8 cellular contexts compared by ENCODE assay signal in genomic region chr10:1420663-1421362, GRCh38.
A peak's percentile ranks its signal among the peaks of the same experiment; 100 is the strongest.
DNase-seq lines count a peak whose midpoint lies in the region; ATAC-seq, FAIRE-seq and TF ChIP-seq lines count a peak whose summit lies in the region.

No MANE protein-coding gene starts in this region.

- H3K27ac Mint-ChIP-seq in stimulated activated naive B cell treated with anti-CD40 and anti-IgM and Interleukin-4, amounts not matched to agents 10 μg/mL and 1 μg/mL and 100 μg/mL, for 72 hours: no peak overlapping the region

- H3K4me3 Mint-ChIP-seq in stimulated activated naive B cell treated with anti-CD40 and anti-IgM and Interleukin-4, amounts not matched to agents 10 μg/mL and 1 μg/mL and 100 μg/mL, for 72 hours: peak overlapping the region; percentile 11 to 51

- no peaks in the 10 kb centered on the region for H3K36me3 Mint-ChIP-seq in stimulated activated naive B cell treated with anti-CD40 and anti-IgM and Interleukin-4, amounts not matched to agents 10 μg/mL and 1 μg/mL and 100 μg/mL, for 72 hours

- TF ChIP-seq CTCF in coronary artery (IDR thresholded peaks at IDR 0.05): no peak

- DNase-seq in CD1c-positive myeloid dendritic cell (ENCODE audit: extremely low spot score): peak; percentile 43
- DNase-seq in GM19239 (ENCODE audit: insufficient read length, low spot score): peak; percentile 70
- peak; percentile 57 for DNase-seq in NCI-H2196 treated with DMSO at 0.1 percent for 48 hours (lab: John Stamatoyannopoulos, UW; ENCODE audit: unreplicated experiment)
- DNase-seq in activated CD4-positive, alpha-beta T cell treated with anti-CD3 and anti-CD28 coated beads for 24 hours (ENCODE audit: low read depth in 2 of 2): peak; percentile 33 to 63
- peak; percentile 53 for DNase-seq in coronary artery (ENCODE audit: low spot score)
- peak; percentile 35 for DNase-seq in midbrain (lab: John Stamatoyannopoulos, UW)
- peak; percentile 72 for DNase-seq in stimulated activated naive B cell treated with anti-CD40 and anti-IgM and Interleukin-4, amounts not matched to agents 10 μg/mL and 1 μg/mL and 100 μg/mL, for 72 hours

- H3K27me3 Mint-ChIP-seq in stimulated activated naive B cell treated with anti-CD40 and anti-IgM and Interleukin-4, amounts not matched to agents 10 μg/mL and 1 μg/mL and 100 μg/mL, for 72 hours: peaks cover 27% of the 10 kb centered on the region in 2 donors

- peaks cover 48 to 51% of the 10 kb centered on the region in 2 donors for H3K4me1 Mint-ChIP-seq in stimulated activated naive B cell treated with anti-CD40 and anti-IgM and Interleukin-4, amounts not matched to agents 10 μg/mL and 1 μg/mL and 100 μg/mL, for 72 hours

- H3K9me3 Mint-ChIP-seq in stimulated activated naive B cell treated with anti-CD40 and anti-IgM and Interleukin-4, amounts not matched to agents 10 μg/mL and 1 μg/mL and 100 μg/mL, for 72 hours: no peaks in the 10 kb centered on the region

- no peak overlapping the region for H3K27ac ChIP-seq in coronary artery

- FAIRE-seq in GM19239 (lab: Jason Lieb, UNC): peak; percentile 95

- ATAC-seq in HG03280 (IDR thresholded peaks at IDR 0.05; ENCODE audit: unreplicated experiment): peak; percentile 90
- peak; percentile 86 to 90 for ATAC-seq in stimulated activated naive B cell treated with anti-CD40 and anti-IgM and Interleukin-4, amounts not matched to agents 10 μg/mL and 1 μg/mL and 100 μg/mL, for 72 hours (replicated peaks)

- no peak overlapping the region for H3K4me3 ChIP-seq in coronary artery
